Comparison of ENCODE assay signal across 8 cellular contexts in the genomic region with DNA sequence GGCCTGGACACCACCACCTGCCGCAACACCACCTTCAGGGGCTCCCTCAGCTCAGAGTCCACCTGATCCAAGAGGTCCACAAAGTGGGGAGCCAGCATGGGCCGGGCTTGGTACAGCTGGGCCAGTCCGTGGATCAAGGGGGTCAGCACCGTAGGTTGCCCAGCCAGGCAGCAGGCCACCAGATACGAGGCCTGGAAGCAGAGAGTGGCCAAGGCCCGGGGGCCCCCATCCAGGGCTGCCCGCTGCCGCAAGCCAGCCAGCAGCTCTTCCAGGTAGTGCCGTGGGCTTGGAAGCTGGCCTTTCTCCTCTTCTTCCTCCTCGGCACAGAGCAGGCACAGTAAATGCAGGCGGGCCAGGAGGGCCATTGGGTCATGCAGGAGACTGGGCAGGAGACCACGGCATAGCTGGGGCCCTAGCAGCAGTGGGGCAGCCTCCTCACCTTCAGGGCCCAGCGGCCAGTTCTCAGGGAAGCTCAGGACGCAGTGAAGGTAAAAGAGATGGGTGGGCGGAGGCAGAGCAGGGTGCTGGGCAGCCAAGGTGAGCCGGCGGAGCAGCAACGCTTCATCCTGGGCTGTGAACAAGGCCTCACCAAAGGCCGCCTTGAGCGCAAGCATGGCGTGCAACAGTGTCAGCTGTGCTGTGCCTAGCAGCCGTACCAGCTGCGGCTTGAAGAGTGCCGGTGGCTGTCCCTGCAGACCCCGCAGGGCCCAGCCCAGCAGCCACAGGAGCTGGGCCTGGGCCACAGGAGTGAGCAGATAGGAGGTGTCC. TPM values are rescaled to one million over a fixed set of nuclear protein-coding genes. Genes with fewer than 3 reads are reported as not detected.
A peak's percentile ranks its signal among the peaks of the same experiment; 100 is the strongest.
DNase-seq lines count a peak whose midpoint lies in the region; ATAC-seq and TF ChIP-seq lines count a peak whose summit lies in the region.

No MANE protein-coding gene starts in this region.

- H3K27ac ChIP-seq in BLaER1 (peak overlapping the region; percentile 97), coronary artery (no peak overlapping the region)
- H3K27ac ChIP-seq in effector memory CD4-positive, alpha-beta T cell (ENCODE audit: insufficient read depth, low read length, poor library complexity, severe bottlenecking) = no peak overlapping the region

- H3K36me3 Mint-ChIP-seq in natural killer cell = no peaks in the 10 kb centered on the region

- H3K4me3 ChIP-seq in BLaER1 (peak overlapping the region; percentile 93), LNCaP clone FGC (ENCODE audit: low read depth, low read length) (peak overlapping the region; percentile 82), coronary artery (peak overlapping the region; percentile 92)
- H3K4me3 ChIP-seq in effector memory CD4-positive, alpha-beta T cell (ENCODE audit: insufficient read depth, low read depth, low read length, poor library complexity, severe bottlenecking) = no peak overlapping the region

- intact Hi-C loops in natural killer cell (cut with micrococcal nuclease) = no loop called here

- peaks cover 57% of the 10 kb centered on the region for H4K20me1 ChIP-seq in BLaER1

- H3K36me3 ChIP-seq in BLaER1 = peaks cover 42% of the 10 kb centered on the region
- H3K36me3 ChIP-seq in effector memory CD4-positive, alpha-beta T cell (ENCODE audit: control insufficient read depth, insufficient read depth, low read length) = peaks cover 17% of the 10 kb centered on the region

- H3K27me3 ChIP-seq in BLaER1 = peaks cover 26% of the 10 kb centered on the region
- no peaks in the 10 kb centered on the region for H3K27me3 ChIP-seq in effector memory CD4-positive, alpha-beta T cell (replicated peaks; ENCODE audit: control insufficient read depth, insufficient read depth, low read length, poor library complexity, severe bottlenecking)

- H3K4me3 Mint-ChIP-seq in natural killer cell = peak overlapping the region; percentile 86

- ATAC-seq in natural killer cell = no peak
- no peak for ATAC-seq in GM21447 (IDR thresholded peaks at IDR 0.05; ENCODE audit: unreplicated experiment)

- TF ChIP-seq CTCF in LNCaP clone FGC (IDR thresholded peaks at IDR 0.05; ENCODE audit: control insufficient read depth, extremely low read depth, insufficient read depth) (no peak), coronary artery (IDR thresholded peaks at IDR 0.05) (no peak), natural killer cell (IDR thresholded peaks at IDR 0.05) (no peak)

- no peak for DNase-seq in LNCaP clone FGC (ENCODE audit: low read depth)
- peak; percentile 65 for DNase-seq in coronary artery (ENCODE audit: low spot score)
- DNase-seq in natural killer cell = no peak
- DNase-seq in effector memory CD4-positive, alpha-beta T cell = no peak
- no peak for DNase-seq in GM19238 (ENCODE audit: insufficient read length, low spot score)
- DNase-seq in NCI-H524 treated with DMSO at 0.1 percent for 48 hours (lab: John Stamatoyannopoulos, UW) = no peak

- H3K4me2 ChIP-seq in BLaER1 = peak overlapping the region; percentile 89

- H3K4me1 Mint-ChIP-seq in natural killer cell = peaks cover 6 to 20% of the 10 kb centered on the region in 2 donors

- peak overlapping the region; percentile 95 for H3K9ac ChIP-seq in BLaER1

- H3K27ac Mint-ChIP-seq in natural killer cell = no peak overlapping the region

- H3K4me1 ChIP-seq in BLaER1 = peaks cover 62% of the 10 kb centered on the region
- peaks cover 19% of the 10 kb centered on the region for H3K4me1 ChIP-seq in effector memory CD4-positive, alpha-beta T cell (ENCODE audit: control insufficient read depth, insufficient read depth, low read length, poor library complexity, severe bottlenecking)

- H3K9me3 ChIP-seq in BLaER1 = no peaks in the 10 kb centered on the region
- H3K9me3 ChIP-seq in effector memory CD4-positive, alpha-beta T cell (ENCODE audit: control insufficient read depth, low read length) = no peaks in the 10 kb centered on the region

- H3K9me3 Mint-ChIP-seq in natural killer cell = no peaks in the 10 kb centered on the region

- H3K27me3 Mint-ChIP-seq in natural killer cell (ENCODE audit: low read depth in 2 of 2) = peaks cover 0 to 5% of the 10 kb centered on the region in 2 donors

RNA-seq across cellular contexts. Expression of a gene that starts 1.7 kb away (rescaled TPM):
- total RNA-seq in natural killer cell = 10 to 100 TPM; 13.9 to 22.5 (median 21.3) TPM

RNA-seq across cellular contexts. Expression of a gene that starts 7.8 kb away (rescaled TPM):
- under 1 TPM in 2 of 3 donors, not detected in 1; 0.11 to 0.12 TPM for total RNA-seq in natural killer cell

RNA-seq across cellular contexts. Expression of a gene that starts 54.7 kb away (rescaled TPM):
- 1 to 10 TPM in 1 of 3 donors, under 1 TPM in 2; 0.31 to 2.0 (median 0.54) TPM for total RNA-seq in natural killer cell

RNA-seq across cellular contexts. Expression of a gene that starts 58.5 kb away (rescaled TPM):
- total RNA-seq in natural killer cell = 10 to 100 TPM; 34.6 to 45.6 (median 38.5) TPM
